Comparison of ENCODE assay signal across 22 cellular contexts in genomic region chr18:76371804-76372203, GRCh38.
"Had no signal": no experiment of that assay in that cellular context is flagged by ENCODE, and none has a peak within 500 bp of the region (broad histone marks: within the 10 kb centered on the region; RNA-seq: fewer than 3 reads in every experiment).

No MANE protein-coding gene starts in this region.

- H3K27ac Mint-ChIP-seq: effector memory CD8-positive, alpha-beta T cell; natural killer cell; stimulated activated naive CD8-positive, alpha-beta T cell treated with anti-CD3 and anti-CD28 coated beads, Interleukin-15, amount 100 ng/mL, for 72 hours had no signal

- DNase-seq: cortex of kidney; effector memory CD8-positive, alpha-beta T cell; foreskin fibroblast; gastrocnemius medialis; head of caudate nucleus; left ventricle myocardium superior; lower lobe of right lung; natural killer cell; right lobe of liver; stimulated activated CD4-positive, alpha-beta T cell treated with anti-CD3 and anti-CD28 coated beads, Interleukin-15, amount 100 ng/mL, for 24 hours; stimulated activated CD4-positive, alpha-beta T cell treated with anti-CD3 and anti-CD28 coated beads, Interleukin-4, amount 100 ng/mL, for 1 hour; stimulated activated CD8-positive, alpha-beta memory T cell treated with anti-CD3 and anti-CD28 coated beads, Interleukin-4, amount 100 ng/mL, for 48 hours; stimulated activated naive CD4-positive, alpha-beta T cell; stimulated activated naive CD8-positive, alpha-beta T cell treated with anti-CD3 and anti-CD28 coated beads, Interleukin-15, amount 100 ng/mL, for 72 hours; thyroid gland; trophoblast cell had no signal

- H3K36me3 ChIP-seq: vagina had no signal

- H3K4me3 Mint-ChIP-seq: effector memory CD8-positive, alpha-beta T cell; neural crest cell had no signal

- H3K9me3 Mint-ChIP-seq: effector memory CD8-positive, alpha-beta T cell; natural killer cell; neural crest cell had no signal

- H3K4me1 ChIP-seq: gastrocnemius medialis, pancreas, suprapubic skin had no signal

- H3K27me3 ChIP-seq: gastrocnemius medialis, neutrophil, pancreas, right lobe of liver, suprapubic skin, thyroid gland, vagina had no signal

- H3K27me3 Mint-ChIP-seq: stimulated activated naive CD8-positive, alpha-beta T cell treated with anti-CD3 and anti-CD28 coated beads, Interleukin-15, amount 100 ng/mL, for 72 hours had no signal

- H3K36me3 Mint-ChIP-seq: natural killer cell had no signal

- H3K4me3 ChIP-seq: gastrocnemius medialis, lower lobe of right lung, pancreas, right lobe of liver, suprapubic skin, thyroid gland, vagina had no signal

- H3K27ac ChIP-seq: gastrocnemius medialis, lower lobe of right lung, neutrophil, pancreas, right lobe of liver, suprapubic skin, thyroid gland, vagina had no signal

- FAIRE-seq: keratinocyte, pancreas had no signal

- ATAC-seq: effector memory CD8-positive, alpha-beta T cell; gastrocnemius medialis; left ventricle myocardium superior; natural killer cell; stimulated activated naive CD8-positive, alpha-beta T cell treated with anti-CD3 and anti-CD28 coated beads, Interleukin-15, amount 100 ng/mL, for 72 hours had no signal

- H3K9me3 ChIP-seq: gastrocnemius medialis, lower lobe of right lung, neutrophil, pancreas, right lobe of liver, suprapubic skin, thyroid gland, vagina had no signal
